ENCODE assay signal across 20 cellular contexts in the genomic region with DNA sequence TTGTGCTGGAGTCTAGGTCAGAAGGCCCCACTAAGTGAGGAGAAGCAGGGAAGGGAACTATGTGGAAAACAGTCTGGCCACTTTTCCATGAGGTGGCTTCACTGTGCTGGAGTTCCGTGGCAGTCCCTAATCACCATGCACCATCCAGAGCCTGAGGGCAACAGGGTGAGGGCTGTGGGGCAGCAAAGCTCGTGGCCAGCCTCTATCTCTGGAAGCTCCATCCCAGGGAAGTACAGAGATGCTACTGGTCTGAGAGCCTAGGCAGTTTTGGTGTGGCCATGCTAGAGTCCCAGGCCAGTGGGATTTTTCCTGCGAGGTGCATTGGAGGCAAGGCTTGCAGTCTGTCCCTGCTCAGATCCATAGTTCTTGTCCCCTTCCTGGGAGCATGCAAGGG.
DNase-seq lines count a peak whose midpoint lies in the region; ATAC-seq and TF ChIP-seq lines count a peak whose summit lies in the region.
"Had no signal": no experiment of that assay in that cellular context is flagged by ENCODE, and none has a peak within 500 bp of the region (broad histone marks: within the 10 kb centered on the region; RNA-seq: fewer than 3 reads in every experiment).

No MANE protein-coding gene starts in this region.

- peaks cover 7% of the 10 kb centered on the region for H3K9me3 Mint-ChIP-seq in endodermal cell

- no peaks in the 10 kb centered on the region for H3K36me3 ChIP-seq in endodermal cell (ENCODE audit: control insufficient read depth, insufficient read depth, low read length)
- H3K36me3 ChIP-seq in upper lobe of left lung: no peaks in the 10 kb centered on the region
- H3K36me3 ChIP-seq in ovary: no peaks in the 10 kb centered on the region
- H3K36me3 ChIP-seq: BLaER1 had no signal

- ATAC-seq in Right ventricle myocardium inferior (no peak), upper lobe of left lung (ENCODE audit: low FRiP score in 2 of 2) (peak; percentile 7 to 54), GM18909 (IDR thresholded peaks at IDR 0.05; ENCODE audit: poor library complexity, unreplicated experiment) (no peak)
- ATAC-seq: CD8-positive, alpha-beta T cell; GM12878 had no signal

- TF ChIP-seq POLR2A in upper lobe of left lung (IDR thresholded peaks at IDR 0.05) (no peak), ovary (IDR thresholded peaks at IDR 0.05) (no peak)

- H3K9me3 ChIP-seq in endodermal cell (ENCODE audit: control insufficient read depth, low read length): peaks cover 13% of the 10 kb centered on the region
- H3K9me3 ChIP-seq in upper lobe of left lung: no peaks in the 10 kb centered on the region
- no peaks in the 10 kb centered on the region for H3K9me3 ChIP-seq in ovary
- H3K9me3 ChIP-seq: BLaER1 had no signal

- intact Hi-C loops in Right ventricle myocardium inferior (cut with DNase I) (no loop called here), cardiac septum (cut with DNase I) (no loop called here), ovary (cut with DNase I) (no loop called here)

- no peak overlapping the region for H3K27ac ChIP-seq in endodermal cell (ENCODE audit: low read depth, low read length)
- no peak overlapping the region for H3K27ac ChIP-seq in upper lobe of left lung
- H3K27ac ChIP-seq in ovary: no peak overlapping the region
- H3K27ac ChIP-seq: 22Rv1, BLaER1, C4-2B, GM23248 had no signal

- H3K4me3 Mint-ChIP-seq in endodermal cell: no peak overlapping the region
- H3K4me3 Mint-ChIP-seq: B cell; CD4-positive, CD25-positive, alpha-beta regulatory T cell; CD8-positive, alpha-beta T cell had no signal

- WGBS in endodermal cell (ENCODE audit: insufficient coverage in 1 of 2, insufficient read length in 1 of 2), 2 experiments: 96 to 100% methylated on average over 2 to 3 of the region's 3 CpGs
- 65 to 100% methylated on average over 1 to 3 of the region's 3 CpGs for WGBS in upper lobe of left lung, 2 donors
- 90 to 100% (median 92%) methylated on average over 3 of the region's 3 CpGs for whole genome bisulfite sequencing in ovary, 3 donors

- H3K27me3 ChIP-seq in endodermal cell (ENCODE audit: control insufficient read depth, insufficient read depth, low read length, poor library complexity, severe bottlenecking) (peaks cover 10% of the 10 kb centered on the region), upper lobe of left lung (no peaks in the 10 kb centered on the region), ovary (no peaks in the 10 kb centered on the region)
- H3K27me3 ChIP-seq: BLaER1 had no signal

- H3K4me1 ChIP-seq in endodermal cell (ENCODE audit: control insufficient read depth, insufficient read depth, low read length) (peaks cover 15% of the 10 kb centered on the region), upper lobe of left lung (no peaks in the 10 kb centered on the region), ovary (ENCODE audit: insufficient read depth) (no peaks in the 10 kb centered on the region)
- H3K4me1 ChIP-seq: BLaER1 had no signal

- H3K27me3 Mint-ChIP-seq in endodermal cell (ENCODE audit: insufficient read depth): peaks cover 42% of the 10 kb centered on the region
- H3K27me3 Mint-ChIP-seq: B cell; CD4-positive, CD25-positive, alpha-beta regulatory T cell had no signal

- TF ChIP-seq CTCF in endodermal cell (conservative IDR thresholded peaks at IDR 0.05) (no peak), upper lobe of left lung (IDR thresholded peaks at IDR 0.05) (no peak), ovary (IDR thresholded peaks at IDR 0.05) (no peak)

- H3K9ac ChIP-seq in endodermal cell (ENCODE audit: extremely low read depth, low read length, poor library complexity, severe bottlenecking): no peak overlapping the region
- H3K9ac ChIP-seq: BLaER1, GM23248 had no signal

- H3K4me1 Mint-ChIP-seq in endodermal cell: peaks cover 20% of the 10 kb centered on the region
- H3K4me1 Mint-ChIP-seq: B cell; CD4-positive, CD25-positive, alpha-beta regulatory T cell had no signal

- peak overlapping the region; percentile 40 for H3K27ac Mint-ChIP-seq in endodermal cell
- H3K27ac Mint-ChIP-seq: B cell; CD4-positive, CD25-positive, alpha-beta regulatory T cell; CD8-positive, alpha-beta T cell had no signal

- no peak for TF ChIP-seq EP300 in upper lobe of left lung (IDR thresholded peaks at IDR 0.05)
- TF ChIP-seq EP300 in ovary (IDR thresholded peaks at IDR 0.05): no peak

- no peaks in the 10 kb centered on the region for H3K36me3 Mint-ChIP-seq in endodermal cell (ENCODE audit: low read depth)
- H3K36me3 Mint-ChIP-seq: CD8-positive, alpha-beta T cell had no signal

- no peak overlapping the region for H3K4me3 ChIP-seq in endodermal cell (ENCODE audit: low read length)
- H3K4me3 ChIP-seq in upper lobe of left lung: no peak overlapping the region
- H3K4me3 ChIP-seq in ovary: no peak overlapping the region
- H3K4me3 ChIP-seq: BLaER1, GM12878, GM23248 had no signal

- DNase-seq in Right ventricle myocardium inferior (ENCODE audit: missing footprints): peak; percentile 25
- DNase-seq in cardiac septum (ENCODE audit: low spot score): no peak
- DNase-seq in endodermal cell: no peak
- no peak for DNase-seq in upper lobe of left lung
- no peak for DNase-seq in ovary
- DNase-seq: CD4-positive, CD25-positive, alpha-beta regulatory T cell; CD8-positive, alpha-beta T cell; DMS 273 treated with DMSO at 0.1 percent for 48 hours; DMS79; EL; GDM1; GM23248; H7; HCEC 1CT had no signal

Comparison
In these comparisons a context has a peak if more than half of its experiments do, and no peak if none do; other contexts are left out.
1. ATAC-seq: peak in upper lobe of left lung (2 of 2); none in Right ventricle myocardium inferior (single experiment) and GM18909 (single experiment).